In genomic region chr6:126537437-126537836, GRCh38 we compare ENCODE assay signal across 26 cellular contexts.
"Had no signal": no experiment of that assay in that cellular context is flagged by ENCODE, and none has a peak within 500 bp of the region (broad histone marks: within the 10 kb centered on the region; RNA-seq: fewer than 3 reads in every experiment).

No MANE protein-coding gene starts in this region.

- H3K4me1 Mint-ChIP-seq: activated CD8-positive, alpha-beta memory T cell treated with anti-CD3 and anti-CD28 coated beads, Interleukin-2, amount 10 ng/mL, durations not matched to agents 7 days and 5 days; central memory CD8-positive, alpha-beta T cell; nephron progenitor cell had no signal

- H3K9me3 Mint-ChIP-seq: activated CD4-positive, alpha-beta memory T cell treated with anti-CD3 and anti-CD28 coated beads for 36 hours; activated naive CD4-positive, alpha-beta T cell treated with anti-CD3 and anti-CD28 coated beads, Interleukin-2, amount 50 U/mL, for 72 hours; activated T-helper 1 cell treated with anti-CD3 and anti-CD28 coated beads, Interleukin-12 subunit alpha, Interleukin-12 subunit beta, Interleukin-2, Interleukin-4 antibody, amounts not matched to agents 30 ng/mL and 10 ng/mL and 1 ng/mL, durations not matched to agents 14 hours and 24 hours and 36 hours; central memory CD8-positive, alpha-beta T cell; nephron progenitor cell; stimulated activated naive CD8-positive, alpha-beta T cell treated with anti-CD3 and anti-CD28 coated beads, Interleukin-15, Interleukin-2, amounts not matched to agents 100 ng/mL and 50 ng/mL, for 24 hours had no signal

- H3K27me3 Mint-ChIP-seq: activated CD4-positive, alpha-beta memory T cell treated with anti-CD3 and anti-CD28 coated beads for 36 hours; activated CD8-positive, alpha-beta memory T cell treated with anti-CD3 and anti-CD28 coated beads, Interleukin-2, amount 10 ng/mL, durations not matched to agents 7 days and 5 days; central memory CD8-positive, alpha-beta T cell; stimulated activated naive CD8-positive, alpha-beta T cell treated with anti-CD3 and anti-CD28 coated beads, Interleukin-15, Interleukin-2, amounts not matched to agents 100 ng/mL and 50 ng/mL, for 24 hours had no signal

- H3K4me3 Mint-ChIP-seq: activated CD4-positive, alpha-beta memory T cell treated with anti-CD3 and anti-CD28 coated beads for 36 hours; activated CD8-positive, alpha-beta memory T cell treated with anti-CD3 and anti-CD28 coated beads, Interleukin-2, amount 10 ng/mL, durations not matched to agents 7 days and 5 days; activated T-helper 1 cell treated with anti-CD3 and anti-CD28 coated beads, Interleukin-12 subunit alpha, Interleukin-12 subunit beta, Interleukin-2, Interleukin-4 antibody, amounts not matched to agents 30 ng/mL and 10 ng/mL and 1 ng/mL, durations not matched to agents 14 hours and 24 hours and 36 hours; central memory CD8-positive, alpha-beta T cell; nephron progenitor cell; stimulated activated naive CD8-positive, alpha-beta T cell treated with anti-CD3 and anti-CD28 coated beads, Interleukin-15, Interleukin-2, amounts not matched to agents 100 ng/mL and 50 ng/mL, for 24 hours had no signal

- DNase-seq: activated CD4-positive, alpha-beta memory T cell treated with anti-CD3 and anti-CD28 coated beads for 36 hours; activated CD4-positive, alpha-beta T cell treated with anti-CD3 and anti-CD28 coated beads for 48 hours; activated CD8-positive, alpha-beta memory T cell treated with anti-CD3 and anti-CD28 coated beads, Interleukin-2, amount 10 ng/mL, durations not matched to agents 7 days and 5 days; activated gamma-delta T cell treated with Interleukin-2 at 50 U/mL for 16 hours; activated T-cell treated with anti-CD3 and anti-CD28 coated beads for 4 hours; adrenal gland; effector memory CD4-positive, alpha-beta T cell; heart left ventricle; left cardiac atrium; nephron progenitor cell; nucleus accumbens; right cardiac atrium; stimulated activated CD4-positive, alpha-beta T cell treated with anti-CD3 and anti-CD28 coated beads, Interleukin-12 subunit alpha, Interleukin-12 subunit beta, amount 100 ng/mL, for 4 hours; stimulated activated CD4-positive, alpha-beta T cell treated with anti-CD3 and anti-CD28 coated beads, Interleukin-4, amount 100 ng/mL, for 4 hours; substantia nigra; thyroid gland; upper lobe of right lung had no signal

- H3K27ac Mint-ChIP-seq: activated CD4-positive, alpha-beta memory T cell treated with anti-CD3 and anti-CD28 coated beads for 36 hours; activated CD8-positive, alpha-beta memory T cell treated with anti-CD3 and anti-CD28 coated beads, Interleukin-2, amount 10 ng/mL, durations not matched to agents 7 days and 5 days; activated naive CD4-positive, alpha-beta T cell treated with anti-CD3 and anti-CD28 coated beads, Interleukin-2, amount 50 U/mL, for 72 hours; activated T-helper 1 cell treated with anti-CD3 and anti-CD28 coated beads, Interleukin-12 subunit alpha, Interleukin-12 subunit beta, Interleukin-2, Interleukin-4 antibody, amounts not matched to agents 30 ng/mL and 10 ng/mL and 1 ng/mL, durations not matched to agents 14 hours and 24 hours and 36 hours; nephron progenitor cell; stimulated activated naive CD8-positive, alpha-beta T cell treated with anti-CD3 and anti-CD28 coated beads, Interleukin-15, Interleukin-2, amounts not matched to agents 100 ng/mL and 50 ng/mL, for 24 hours had no signal

- ATAC-seq: activated CD8-positive, alpha-beta memory T cell treated with anti-CD3 and anti-CD28 coated beads, Interleukin-2, amount 10 ng/mL, durations not matched to agents 7 days and 5 days; activated naive CD4-positive, alpha-beta T cell treated with anti-CD3 and anti-CD28 coated beads, Interleukin-2, amount 50 U/mL, for 72 hours; esophagus mucosa; heart left ventricle; left cardiac atrium; right cardiac atrium; upper lobe of right lung had no signal

- FAIRE-seq: astrocyte, colon, endothelial cell of umbilical vein, islet of Langerhans had no signal

- H3K36me3 Mint-ChIP-seq: activated CD4-positive, alpha-beta memory T cell treated with anti-CD3 and anti-CD28 coated beads for 36 hours; activated CD8-positive, alpha-beta memory T cell treated with anti-CD3 and anti-CD28 coated beads, Interleukin-2, amount 10 ng/mL, durations not matched to agents 7 days and 5 days; activated naive CD4-positive, alpha-beta T cell treated with anti-CD3 and anti-CD28 coated beads, Interleukin-2, amount 50 U/mL, for 72 hours had no signal
